1 cellular context compared by ENCODE assay signal in genomic region chr4:165415910-165416309, GRCh38.
TF ChIP-seq lines count a peak whose summit lies in the region.

No MANE protein-coding gene starts in this region.

TF ChIP-seq in K562, 482 proteins besides CTCF, POLR2A, EP300 and RAD21 (continued from another document):
- TF ChIP-seq REST (CRISPR knock-in tag; IDR thresholded peaks at IDR 0.05; ENCODE audit: low read depth): no peak
- no peak for TF ChIP-seq KLF16 (IDR thresholded peaks at IDR 0.05)
